Comparison of ENCODE assay signal across 11 cellular contexts in genomic region chr11:128379587-128380279, GRCh38.
DNase-seq lines count a peak whose midpoint lies in the region; TF ChIP-seq lines count a peak whose summit lies in the region.
"Had no signal": no experiment of that assay in that cellular context is flagged by ENCODE, and none has a peak within 500 bp of the region (broad histone marks: within the 10 kb centered on the region; RNA-seq: fewer than 3 reads in every experiment).

No MANE protein-coding gene starts in this region.

- peaks cover 31% of the 10 kb centered on the region for H3K9me3 Mint-ChIP-seq in activated CD4-positive, alpha-beta memory T cell treated with anti-CD3 and anti-CD28 coated beads, Interleukin-2, amount 10 ng/mL, durations not matched to agents 7 days and 5 days
- H3K9me3 Mint-ChIP-seq in chondrocyte (ENCODE audit: low read depth) (peaks cover 10% of the 10 kb centered on the region), mesothelial cell of epicardium (peaks cover 25% of the 10 kb centered on the region)

- no peaks in the 10 kb centered on the region for H3K27me3 Mint-ChIP-seq in activated CD4-positive, alpha-beta memory T cell treated with anti-CD3 and anti-CD28 coated beads, Interleukin-2, amount 10 ng/mL, durations not matched to agents 7 days and 5 days
- H3K27me3 Mint-ChIP-seq in chondrocyte (ENCODE audit: low read depth): no peaks in the 10 kb centered on the region
- H3K27me3 Mint-ChIP-seq in mesothelial cell of epicardium (ENCODE audit: low read depth): no peaks in the 10 kb centered on the region

- CTCF ChIA-PET in activated CD4-positive, alpha-beta memory T cell treated with anti-CD3 and anti-CD28 coated beads, Interleukin-2, amount 10 ng/mL, durations not matched to agents 7 days and 5 days (lab: Charles Lee): interaction anchor here (0.9 to 1.3 kb wide), 2 partner anchors 38 to 56 kb away, joined by 3 to 4 read pairs; no protein-coding TSS in a partner anchor

- no peak overlapping the region for H3K4me3 Mint-ChIP-seq in activated CD4-positive, alpha-beta memory T cell treated with anti-CD3 and anti-CD28 coated beads, Interleukin-2, amount 10 ng/mL, durations not matched to agents 7 days and 5 days
- H3K4me3 Mint-ChIP-seq in chondrocyte (ENCODE audit: unreplicated experiment) (no peak overlapping the region), mesothelial cell of epicardium (no peak overlapping the region)
- H3K4me3 Mint-ChIP-seq: immature natural killer cell had no signal

- TF ChIP-seq CTCF in chondrocyte (IDR thresholded peaks at IDR 0.05) (no peak), mesothelial cell of epicardium (IDR thresholded peaks at IDR 0.05; ENCODE audit: unreplicated experiment) (no peak)

- DNase-seq in activated T-cell treated with anti-CD3 and anti-CD28 coated beads for 1 hour (ENCODE audit: low read depth) (peak; percentile 12), chondrocyte (ENCODE audit: low spot score) (no peak), mesothelial cell of epicardium (ENCODE audit: low spot score in 2 of 2, unreplicated experiment in 2 of 2) (no peak), cerebellar cortex (ENCODE audit: low spot score) (no peak), iPS-NIHi11 (ENCODE audit: low spot score) (no peak)
- DNase-seq in activated T-cell treated with anti-CD3 and anti-CD28 coated beads, Interleukin-2, amount 50 U/mL, for 1 hour: no peak
- peak; percentile 31 for DNase-seq in activated CD4-positive, alpha-beta memory T cell treated with anti-CD3 and anti-CD28 coated beads, Interleukin-2, amount 10 ng/mL, durations not matched to agents 7 days and 5 days
- DNase-seq in stimulated activated CD8-positive, alpha-beta memory T cell treated with anti-CD3 and anti-CD28 coated beads, Interleukin-7, amount 100 ng/mL, for 48 hours (ENCODE audit: extremely low read depth in 1 of 2, low read depth in 1 of 2): peak; percentile 3 to 13
- DNase-seq: immature natural killer cell, NCI-H1417 treated with DMSO at 0.1 percent for 48 hours, retina had no signal

- peaks cover 35% of the 10 kb centered on the region for H3K4me1 Mint-ChIP-seq in activated CD4-positive, alpha-beta memory T cell treated with anti-CD3 and anti-CD28 coated beads, Interleukin-2, amount 10 ng/mL, durations not matched to agents 7 days and 5 days
- peaks cover 9% of the 10 kb centered on the region for H3K4me1 Mint-ChIP-seq in chondrocyte (ENCODE audit: low read depth)
- peaks cover 17% of the 10 kb centered on the region for H3K4me1 Mint-ChIP-seq in mesothelial cell of epicardium

- H3K27ac Mint-ChIP-seq in activated CD4-positive, alpha-beta memory T cell treated with anti-CD3 and anti-CD28 coated beads, Interleukin-2, amount 10 ng/mL, durations not matched to agents 7 days and 5 days: peak overlapping the region; percentile 17
- H3K27ac Mint-ChIP-seq in chondrocyte (ENCODE audit: unreplicated experiment): peak overlapping the region; percentile 45
- H3K27ac Mint-ChIP-seq in mesothelial cell of epicardium: no peak overlapping the region

- peaks cover 32% of the 10 kb centered on the region for H3K36me3 Mint-ChIP-seq in activated CD4-positive, alpha-beta memory T cell treated with anti-CD3 and anti-CD28 coated beads, Interleukin-2, amount 10 ng/mL, durations not matched to agents 7 days and 5 days (ENCODE audit: low read depth)
- H3K36me3 Mint-ChIP-seq in chondrocyte (ENCODE audit: low read depth) (no peaks in the 10 kb centered on the region), mesothelial cell of epicardium (peaks cover 2% of the 10 kb centered on the region)

- POLR2A ChIA-PET in activated CD4-positive, alpha-beta memory T cell treated with anti-CD3 and anti-CD28 coated beads, Interleukin-2, amount 10 ng/mL, durations not matched to agents 7 days and 5 days (lab: Charles Lee): interaction anchor here (1.1 kb wide), 1 partner anchor 10 kb away, joined by 3 read pairs; no protein-coding TSS in a partner anchor

Comparison
In these comparisons a context has a peak if more than half of its experiments do, and no peak if none do; other contexts are left out.
1. DNase-seq: peak in activated T-cell treated with anti-CD3 and anti-CD28 coated beads for 1 hour (single experiment), activated CD4-positive, alpha-beta memory T cell treated with anti-CD3 and anti-CD28 coated beads, Interleukin-2, amount 10 ng/mL, durations not matched to agents 7 days and 5 days (single experiment) and stimulated activated CD8-positive, alpha-beta memory T cell treated with anti-CD3 and anti-CD28 coated beads, Interleukin-7, amount 100 ng/mL, for 48 hours (2 of 2); none in activated T-cell treated with anti-CD3 and anti-CD28 coated beads, Interleukin-2, amount 50 U/mL, for 1 hour (single experiment), chondrocyte (single experiment), mesothelial cell of epicardium (0 of 2), cerebellar cortex (single experiment) and iPS-NIHi11 (single experiment).